Comparison of ENCODE assay signal across 16 cellular contexts in the genomic region with DNA sequence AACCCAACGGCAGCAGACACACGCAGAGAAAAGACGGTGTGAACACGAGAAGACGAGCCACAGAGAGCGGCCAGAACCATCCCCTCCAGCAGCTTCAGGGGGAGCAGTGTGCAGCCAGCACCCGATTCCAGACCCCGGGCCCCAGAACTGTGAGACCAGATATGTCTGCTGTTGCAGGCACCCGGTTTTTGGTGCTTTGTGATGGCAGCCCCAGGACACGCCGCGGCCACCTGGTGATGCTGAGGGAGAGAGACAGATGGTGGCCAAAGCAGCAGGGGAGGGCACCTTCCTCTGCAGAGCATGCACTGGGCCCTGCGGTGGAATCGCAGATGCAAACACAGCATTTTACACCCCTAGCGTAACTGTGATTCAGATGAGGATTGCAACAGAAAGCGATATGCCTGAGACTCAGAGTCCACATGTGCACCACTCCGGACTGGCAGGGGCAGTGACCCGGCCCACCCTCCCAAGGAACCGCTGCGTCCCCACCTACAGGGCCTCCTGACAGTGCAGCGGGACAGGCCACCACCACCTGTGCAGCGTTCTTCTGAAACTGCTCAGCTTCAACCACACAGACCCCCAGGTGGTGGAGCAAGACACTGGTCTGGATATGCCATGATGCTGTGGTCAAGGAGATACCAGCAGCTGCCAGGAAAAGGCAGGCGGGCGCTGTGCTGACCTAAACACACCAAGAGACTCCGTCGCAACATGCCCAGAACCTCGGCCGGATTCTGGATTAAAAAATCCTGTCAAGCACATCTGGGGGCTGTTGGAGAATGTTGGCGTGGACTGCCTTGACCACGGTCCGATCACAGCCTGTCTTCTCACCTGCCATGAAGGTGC. TPM values are rescaled to one million over a fixed set of nuclear protein-coding genes. Genes with fewer than 3 reads are reported as not detected.
DNase-seq lines count a peak whose midpoint lies in the region; ATAC-seq and TF ChIP-seq lines count a peak whose summit lies in the region.
"Had no signal": no experiment of that assay in that cellular context is flagged by ENCODE, and none has a peak within 500 bp of the region (broad histone marks: within the 10 kb centered on the region; RNA-seq: fewer than 3 reads in every experiment).

No MANE protein-coding gene starts in this region.

- H3K4me3 Mint-ChIP-seq in Caco-2 (ENCODE audit: unreplicated experiment): no peak overlapping the region
- H3K4me3 Mint-ChIP-seq in activated naive CD4-positive, alpha-beta T cell treated with anti-CD3 and anti-CD28 coated beads for 36 hours: no peak overlapping the region
- H3K4me3 Mint-ChIP-seq: activated naive CD8-positive, alpha-beta T cell; T-helper 1 cell treated with Interleukin-12 subunit alpha and Interleukin-12 subunit beta and Interleukin-4 antibody, amounts not matched to agents 30 μg/mL and 1 μg/mL, for 36 hours had no signal

- H3K9me3 ChIP-seq in Caco-2: no peaks in the 10 kb centered on the region
- H3K9me3 ChIP-seq: transverse colon had no signal

- H3K36me3 Mint-ChIP-seq in Caco-2 (ENCODE audit: insufficient read depth, unreplicated experiment): no peaks in the 10 kb centered on the region
- H3K36me3 Mint-ChIP-seq in activated naive CD4-positive, alpha-beta T cell treated with anti-CD3 and anti-CD28 coated beads for 36 hours (ENCODE audit: low read depth): no peaks in the 10 kb centered on the region
- H3K36me3 Mint-ChIP-seq: activated naive CD8-positive, alpha-beta T cell had no signal

- POLR2A ChIA-PET in Caco-2 (lab: Charles Lee): no interaction called here

- no TSS peak for BruUV-seq in Caco-2 (replicated peaks; lab: Mats Ljungman, UMichigan)

- no peaks in the 10 kb centered on the region for H3K9me3 Mint-ChIP-seq in Caco-2 (ENCODE audit: unreplicated experiment)
- H3K9me3 Mint-ChIP-seq in activated naive CD4-positive, alpha-beta T cell treated with anti-CD3 and anti-CD28 coated beads for 36 hours: no peaks in the 10 kb centered on the region
- H3K9me3 Mint-ChIP-seq: CD4-positive, CD25-positive, alpha-beta regulatory T cell; T-helper 1 cell treated with Interleukin-12 subunit alpha and Interleukin-12 subunit beta and Interleukin-4 antibody, amounts not matched to agents 30 μg/mL and 1 μg/mL, for 36 hours had no signal

- peaks cover 10% of the 10 kb centered on the region for H3K4me1 Mint-ChIP-seq in Caco-2 (ENCODE audit: low read depth, unreplicated experiment)
- peaks cover 11% of the 10 kb centered on the region for H3K4me1 Mint-ChIP-seq in activated naive CD4-positive, alpha-beta T cell treated with anti-CD3 and anti-CD28 coated beads for 36 hours (ENCODE audit: low read depth)

- TF ChIP-seq POLR2A in GM18505 (IDR thresholded peaks at IDR 0.05; ENCODE audit: borderline replicate concordance, extremely low read depth, insufficient read depth, insufficient read length): no peak

- H3K27me3 ChIP-seq in Caco-2 (replicated peaks; ENCODE audit: control insufficient read depth, insufficient read depth, low read length): no peaks in the 10 kb centered on the region
- H3K27me3 ChIP-seq: cardiac muscle cell, transverse colon had no signal

- DNase-seq in Ammon's horn (ENCODE audit: low spot score) (peak; percentile 4), Caco-2 (peak in 1 of 2 experiments; percentile 37), ecto neural progenitor cell (ENCODE audit: low spot score) (peak; percentile 49), mesenteric fat pad (ENCODE audit: low spot score) (peak; percentile 95)
- no peak for DNase-seq in stimulated activated naive CD8-positive, alpha-beta T cell treated with anti-CD3 and anti-CD28 coated beads, Interleukin-15, Interleukin-2, amounts not matched to agents 100 U/mL and 50 U/mL, for 24 hours
- DNase-seq in activated naive CD4-positive, alpha-beta T cell treated with anti-CD3 and anti-CD28 coated beads for 36 hours: no peak
- DNase-seq: CD4-positive, CD25-positive, alpha-beta regulatory T cell; NCI-H748 treated with DMSO at 0.1 percent for 48 hours; transverse colon had no signal

- no peak for ATAC-seq in GM19452 (IDR thresholded peaks at IDR 0.05; ENCODE audit: unreplicated experiment)
- no peak for ATAC-seq in stimulated activated naive CD8-positive, alpha-beta T cell treated with anti-CD3 and anti-CD28 coated beads, Interleukin-15, Interleukin-2, amounts not matched to agents 100 U/mL and 50 U/mL, for 24 hours
- no peak for ATAC-seq in GM18505 (IDR thresholded peaks at IDR 0.05; ENCODE audit: unreplicated experiment)
- ATAC-seq: GM12878 had no signal

- no peaks in the 10 kb centered on the region for H3K36me3 ChIP-seq in Caco-2 (ENCODE audit: control insufficient read depth, insufficient read depth, low read length)
- H3K36me3 ChIP-seq: cardiac muscle cell, transverse colon had no signal

- CTCF ChIA-PET in Caco-2 (lab: Charles Lee): no interaction called here
- CTCF ChIA-PET in activated naive CD4-positive, alpha-beta T cell treated with anti-CD3 and anti-CD28 coated beads for 36 hours (lab: Charles Lee): interaction anchor here (0.6 kb wide), 1 partner anchor 533 kb away, joined by 3 read pairs; no protein-coding TSS in a partner anchor

- H3K4me3 ChIP-seq in Caco-2 (ENCODE audit: low read depth, low read length): no peak overlapping the region
- H3K4me3 ChIP-seq: cardiac muscle cell, GM12878, transverse colon had no signal

- peak overlapping the region; percentile 90 for H3K27ac Mint-ChIP-seq in Caco-2 (ENCODE audit: unreplicated experiment)
- no peak overlapping the region for H3K27ac Mint-ChIP-seq in activated naive CD4-positive, alpha-beta T cell treated with anti-CD3 and anti-CD28 coated beads for 36 hours
- H3K27ac Mint-ChIP-seq: activated naive CD8-positive, alpha-beta T cell; T-helper 1 cell treated with Interleukin-12 subunit alpha and Interleukin-12 subunit beta and Interleukin-4 antibody, amounts not matched to agents 30 μg/mL and 1 μg/mL, for 36 hours had no signal

- peaks cover 6% of the 10 kb centered on the region; the same call in 1 of the 2 replicates for H3K4me1 ChIP-seq in Caco-2

- intact Hi-C loops in Caco-2 (cut with micrococcal nuclease; ENCODE audit: unreplicated experiment): no loop called here
- intact Hi-C loops in activated naive CD4-positive, alpha-beta T cell treated with anti-CD3 and anti-CD28 coated beads for 36 hours (cut with micrococcal nuclease): no loop called here

- H3K27me3 Mint-ChIP-seq in Caco-2 (ENCODE audit: insufficient read depth, unreplicated experiment): peaks cover 4% of the 10 kb centered on the region
- no peaks in the 10 kb centered on the region for H3K27me3 Mint-ChIP-seq in activated naive CD4-positive, alpha-beta T cell treated with anti-CD3 and anti-CD28 coated beads for 36 hours (ENCODE audit: low read depth)
- H3K27me3 Mint-ChIP-seq: activated naive CD8-positive, alpha-beta T cell; CD4-positive, CD25-positive, alpha-beta regulatory T cell had no signal

- TF ChIP-seq CTCF in Caco-2 (IDR thresholded peaks at IDR 0.05; ENCODE audit: insufficient read depth in 1 of 2, low read depth in 1 of 2, low read length in 1 of 2, severe bottlenecking in 1 of 2, unreplicated experiment in 1 of 2): no peak

RNA-seq across cellular contexts. Expression of a gene that starts 23.9 kb away (rescaled TPM):
- 1.00 and 1.1 TPM in 2 replicates for total RNA-seq in Caco-2 (2022)
- 6.9 TPM for total RNA-seq in mesenteric fat pad
- not detected for total RNA-seq in activated naive CD4-positive, alpha-beta T cell treated with anti-CD3 and anti-CD28 coated beads for 36 hours
- total RNA-seq: GM12878, MCF 10A had no signal

Comparison
In these comparisons a context has a peak if more than half of its experiments do, and no peak if none do; other contexts are left out.
1. DNase-seq: peak in Ammon's horn (single experiment), ecto neural progenitor cell (single experiment) and mesenteric fat pad (single experiment); none in stimulated activated naive CD8-positive, alpha-beta T cell treated with anti-CD3 and anti-CD28 coated beads, Interleukin-15, Interleukin-2, amounts not matched to agents 100 U/mL and 50 U/mL, for 24 hours (single experiment) and activated naive CD4-positive, alpha-beta T cell treated with anti-CD3 and anti-CD28 coated beads for 36 hours (single experiment).